In the genomic region with DNA sequence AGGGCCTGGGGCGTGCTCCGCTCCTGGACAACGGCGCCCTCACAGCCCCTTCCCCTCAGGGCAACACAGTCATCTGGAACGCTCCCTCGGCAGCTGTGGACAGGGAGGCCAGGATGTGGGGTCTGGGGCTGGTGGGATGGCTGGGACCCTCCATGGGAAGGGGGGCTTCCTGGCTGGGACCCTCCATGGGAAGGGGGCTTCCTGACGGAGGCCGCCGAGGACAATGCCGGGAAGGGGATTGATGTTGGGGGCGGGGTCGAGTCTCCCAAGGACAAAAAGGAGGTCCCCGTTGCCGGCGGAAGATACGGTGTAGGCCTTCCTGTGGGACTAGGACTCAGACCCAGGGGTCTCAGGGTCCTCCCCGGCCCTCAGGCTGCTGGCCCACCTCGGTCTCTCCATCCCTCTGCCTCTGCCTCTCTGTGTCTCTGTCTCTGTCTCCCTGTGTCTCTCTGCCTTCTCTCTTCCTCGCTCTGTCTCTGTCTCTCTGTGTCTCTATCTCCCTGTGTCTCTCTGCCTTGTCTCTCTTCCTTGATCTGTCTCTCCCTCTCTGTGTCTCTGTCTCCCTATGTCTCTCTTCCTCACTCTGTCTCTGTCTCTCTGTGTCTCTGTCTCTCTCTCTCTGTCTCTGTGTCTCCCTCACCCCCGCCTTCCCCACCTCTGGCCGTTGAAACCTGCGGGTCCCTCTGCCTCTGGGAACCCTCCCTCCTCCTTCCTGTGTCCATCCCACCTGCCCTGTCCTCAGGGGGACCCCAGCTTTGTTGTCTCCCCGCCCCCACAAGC, we compare ENCODE assay signal across 1 cellular context.
TF ChIP-seq lines count a peak whose summit lies in the region.

No MANE protein-coding gene starts in this region.

TF ChIP-seq in GM23338, 12 proteins besides CTCF, POLR2A, EP300 and RAD21 (continued from another document):
- TF ChIP-seq ZNF462 (CRISPR knock-in tag; IDR thresholded peaks at IDR 0.05) (no peak), ZNF114 (CRISPR knock-in tag; IDR thresholded peaks at IDR 0.05) (no peak)
